1 cellular context compared by ENCODE assay signal in the genomic region with DNA sequence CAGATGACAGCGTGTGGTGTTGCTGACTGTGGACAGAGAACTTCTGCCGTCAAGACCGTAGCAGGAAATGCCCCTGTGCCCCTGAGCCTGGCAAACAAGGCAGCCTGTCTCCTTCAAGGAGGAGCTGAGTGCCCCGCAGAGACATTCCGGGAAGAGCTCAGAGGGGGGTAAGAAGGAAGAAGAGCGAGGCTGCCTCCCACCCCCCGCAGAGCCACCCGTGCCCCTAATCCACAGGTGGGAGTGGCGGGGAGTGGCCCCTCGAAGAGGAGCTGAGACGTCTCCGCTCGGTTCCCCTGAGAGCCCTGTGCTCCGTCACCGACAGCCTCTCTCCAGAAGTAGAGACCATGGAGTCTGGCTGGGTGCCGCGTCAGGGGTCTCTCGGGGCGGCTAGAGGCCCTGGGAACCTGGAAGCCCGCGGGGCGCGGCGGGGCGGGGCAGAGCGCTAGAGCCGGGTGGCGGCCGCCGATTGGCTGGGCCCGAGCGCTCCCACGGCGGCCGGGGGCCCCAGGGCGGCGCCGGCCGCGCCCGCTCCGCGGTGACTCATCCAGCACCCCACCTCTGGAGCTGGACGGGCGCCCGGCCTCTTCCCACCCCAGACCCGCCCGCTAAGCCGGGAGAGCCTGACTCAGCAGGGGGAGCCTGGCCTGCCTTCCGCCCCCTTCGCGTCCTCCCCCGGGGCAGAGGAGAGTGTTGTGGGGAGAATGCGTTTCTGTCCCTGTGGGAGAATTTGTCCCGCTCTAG.
TF ChIP-seq lines count a peak whose summit lies in the region.

No MANE protein-coding gene starts in this region.

TF ChIP-seq in HepG2, 621 proteins besides CTCF, POLR2A, EP300 and RAD21 (continued from another document):
- 0 out of 2 replicates have a peak, but pooled peaks have one; percentile 17 for TF ChIP-seq RBFOX2 (IDR thresholded peaks at IDR 0.05; ENCODE audit: low read depth, low read length)
- TF ChIP-seq ZNF761 (CRISPR knock-in tag; conservative IDR thresholded peaks at IDR 0.05): no peak
- TF ChIP-seq ZNF800 (CRISPR knock-in tag; IDR thresholded peaks at IDR 0.05): no peak
- no peak for TF ChIP-seq TOE1 (CRISPR knock-in tag; IDR thresholded peaks at IDR 0.05)
- TF ChIP-seq ZNF30 (CRISPR knock-in tag; IDR thresholded peaks at IDR 0.05): no peak
- TF ChIP-seq, protein P1, sequence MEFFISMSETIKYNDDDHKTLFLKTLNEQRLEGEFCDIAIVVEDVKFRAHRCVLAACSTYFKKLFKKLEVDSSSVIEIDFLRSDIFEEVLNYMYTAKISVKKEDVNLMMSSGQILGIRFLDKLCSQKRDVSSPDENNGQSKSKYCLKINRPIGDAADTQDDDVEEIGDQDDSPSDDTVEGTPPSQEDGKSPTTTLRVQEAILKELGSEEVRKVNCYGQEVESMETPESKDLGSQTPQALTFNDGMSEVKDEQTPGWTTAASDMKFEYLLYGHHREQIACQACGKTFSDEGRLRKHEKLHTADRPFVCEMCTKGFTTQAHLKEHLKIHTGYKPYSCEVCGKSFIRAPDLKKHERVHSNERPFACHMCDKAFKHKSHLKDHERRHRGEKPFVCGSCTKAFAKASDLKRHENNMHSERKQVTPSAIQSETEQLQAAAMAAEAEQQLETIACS (CRISPR knock-in tag; IDR thresholded peaks at IDR 0.05): no peak
- TF ChIP-seq, protein P2, sequence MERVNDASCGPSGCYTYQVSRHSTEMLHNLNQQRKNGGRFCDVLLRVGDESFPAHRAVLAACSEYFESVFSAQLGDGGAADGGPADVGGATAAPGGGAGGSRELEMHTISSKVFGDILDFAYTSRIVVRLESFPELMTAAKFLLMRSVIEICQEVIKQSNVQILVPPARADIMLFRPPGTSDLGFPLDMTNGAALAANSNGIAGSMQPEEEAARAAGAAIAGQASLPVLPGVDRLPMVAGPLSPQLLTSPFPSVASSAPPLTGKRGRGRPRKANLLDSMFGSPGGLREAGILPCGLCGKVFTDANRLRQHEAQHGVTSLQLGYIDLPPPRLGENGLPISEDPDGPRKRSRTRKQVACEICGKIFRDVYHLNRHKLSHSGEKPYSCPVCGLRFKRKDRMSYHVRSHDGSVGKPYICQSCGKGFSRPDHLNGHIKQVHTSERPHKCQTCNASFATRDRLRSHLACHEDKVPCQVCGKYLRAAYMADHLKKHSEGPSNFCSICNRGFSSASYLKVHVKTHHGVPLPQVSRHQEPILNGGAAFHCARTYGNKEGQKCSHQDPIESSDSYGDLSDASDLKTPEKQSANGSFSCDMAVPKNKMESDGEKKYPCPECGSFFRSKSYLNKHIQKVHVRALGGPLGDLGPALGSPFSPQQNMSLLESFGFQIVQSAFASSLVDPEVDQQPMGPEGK (CRISPR knock-in tag; IDR thresholded peaks at IDR 0.05): peak; percentile 41; the same call in 1 of the 2 replicates
- TF ChIP-seq ZNF674 (CRISPR knock-in tag; IDR thresholded peaks at IDR 0.05; ENCODE audit: low read depth): no peak
- no peak for TF ChIP-seq AKAP8 (CRISPR knock-in tag; IDR thresholded peaks at IDR 0.05)
- TF ChIP-seq U2AF2 (IDR thresholded peaks at IDR 0.05; ENCODE audit: low read depth, low read length): no peak
- no peak for TF ChIP-seq ATM (IDR thresholded peaks at IDR 0.05; ENCODE audit: borderline replicate concordance)
- TF ChIP-seq FOSL2 (CRISPR knock-in tag; IDR thresholded peaks at IDR 0.05): peak; percentile 88
- no peak for TF ChIP-seq ZFP36L2 (CRISPR knock-in tag; IDR thresholded peaks at IDR 0.05)
- TF ChIP-seq ZNF83 (CRISPR knock-in tag; IDR thresholded peaks at IDR 0.05; ENCODE audit: borderline replicate concordance): no peak
- TF ChIP-seq PCBP1 (IDR thresholded peaks at IDR 0.05; ENCODE audit: borderline replicate concordance, low read depth, low read length): no peak
- TF ChIP-seq, protein P3, sequence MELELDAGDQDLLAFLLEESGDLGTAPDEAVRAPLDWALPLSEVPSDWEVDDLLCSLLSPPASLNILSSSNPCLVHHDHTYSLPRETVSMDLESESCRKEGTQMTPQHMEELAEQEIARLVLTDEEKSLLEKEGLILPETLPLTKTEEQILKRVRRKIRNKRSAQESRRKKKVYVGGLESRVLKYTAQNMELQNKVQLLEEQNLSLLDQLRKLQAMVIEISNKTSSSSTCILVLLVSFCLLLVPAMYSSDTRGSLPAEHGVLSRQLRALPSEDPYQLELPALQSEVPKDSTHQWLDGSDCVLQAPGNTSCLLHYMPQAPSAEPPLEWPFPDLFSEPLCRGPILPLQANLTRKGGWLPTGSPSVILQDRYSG (CRISPR knock-in tag; IDR thresholded peaks at IDR 0.05): no peak
- no peak for TF ChIP-seq ZNF235 (CRISPR knock-in tag; IDR thresholded peaks at IDR 0.05; ENCODE audit: borderline replicate concordance)
- TF ChIP-seq, protein P4, sequence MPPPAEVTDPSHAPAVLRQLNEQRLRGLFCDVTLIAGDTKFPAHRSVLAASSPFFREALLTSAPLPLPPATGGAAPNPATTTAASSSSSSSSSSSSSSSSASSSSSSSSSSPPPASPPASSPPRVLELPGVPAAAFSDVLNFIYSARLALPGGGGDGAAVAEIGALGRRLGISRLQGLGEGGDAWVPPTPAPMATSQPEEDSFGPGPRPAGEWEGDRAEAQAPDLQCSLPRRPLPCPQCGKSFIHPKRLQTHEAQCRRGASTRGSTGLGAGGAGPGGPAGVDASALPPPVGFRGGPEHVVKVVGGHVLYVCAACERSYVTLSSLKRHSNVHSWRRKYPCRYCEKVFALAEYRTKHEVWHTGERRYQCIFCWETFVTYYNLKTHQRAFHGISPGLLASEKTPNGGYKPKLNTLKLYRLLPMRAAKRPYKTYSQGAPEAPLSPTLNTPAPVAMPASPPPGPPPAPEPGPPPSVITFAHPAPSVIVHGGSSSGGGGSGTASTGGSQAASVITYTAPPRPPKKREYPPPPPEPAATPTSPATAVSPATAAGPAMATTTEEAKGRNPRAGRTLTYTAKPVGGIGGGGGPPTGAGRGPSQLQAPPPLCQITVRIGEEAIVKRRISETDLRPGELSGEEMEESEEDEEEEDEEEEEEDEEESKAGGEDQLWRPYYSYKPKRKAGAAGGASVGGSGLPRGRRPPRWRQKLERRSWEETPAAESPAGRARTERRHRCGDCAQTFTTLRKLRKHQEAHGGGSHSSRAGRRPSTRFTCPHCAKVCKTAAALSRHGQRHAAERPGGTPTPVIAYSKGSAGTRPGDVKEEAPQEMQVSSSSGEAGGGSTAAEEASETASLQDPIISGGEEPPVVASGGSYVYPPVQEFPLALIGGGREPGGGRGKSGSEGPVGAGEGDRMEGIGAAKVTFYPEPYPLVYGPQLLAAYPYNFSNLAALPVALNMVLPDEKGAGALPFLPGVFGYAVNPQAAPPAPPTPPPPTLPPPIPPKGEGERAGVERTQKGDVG (CRISPR knock-in tag; IDR thresholded peaks at IDR 0.05; ENCODE audit: borderline replicate concordance): no peak
- TF ChIP-seq ZNF224 (CRISPR knock-in tag; IDR thresholded peaks at IDR 0.05): no peak
- no peak for TF ChIP-seq HNRNPUL1 (IDR thresholded peaks at IDR 0.05; ENCODE audit: low read depth, low read length)
- no peak for TF ChIP-seq MEF2D (CRISPR knock-in tag; IDR thresholded peaks at IDR 0.05)
- TF ChIP-seq ZBTB8A (CRISPR knock-in tag; IDR thresholded peaks at IDR 0.05; ENCODE audit: borderline replicate concordance, low read depth): no peak
- no peak for TF ChIP-seq REST (IDR thresholded peaks at IDR 0.05; ENCODE audit: borderline replicate concordance in 1 of 2, low read depth in 1 of 2, low read length in 2 of 2)
- TF ChIP-seq MAFG (CRISPR knock-in tag; IDR thresholded peaks at IDR 0.05): no peak
- no peak for TF ChIP-seq SETDB1 (CRISPR knock-in tag; IDR thresholded peaks at IDR 0.05; ENCODE audit: borderline replicate concordance)
- no peak for TF ChIP-seq RFX3 (CRISPR knock-in tag; IDR thresholded peaks at IDR 0.05)
- TF ChIP-seq ZBTB44 (CRISPR knock-in tag; IDR thresholded peaks at IDR 0.05): no peak
- TF ChIP-seq ZEB1 (IDR thresholded peaks at IDR 0.05; ENCODE audit: insufficient replicate concordance, low read depth): no peak
- TF ChIP-seq YEATS2 (CRISPR knock-in tag; IDR thresholded peaks at IDR 0.05; ENCODE audit: borderline replicate concordance): no peak
- no peak for TF ChIP-seq STAG1 (CRISPR knock-in tag; IDR thresholded peaks at IDR 0.05)
- TF ChIP-seq TP53 (CRISPR knock-in tag; conservative IDR thresholded peaks at IDR 0.05): no peak
- no peak for TF ChIP-seq ZNF570 (CRISPR knock-in tag; IDR thresholded peaks at IDR 0.05; ENCODE audit: borderline replicate concordance)
- TF ChIP-seq, protein P5, sequence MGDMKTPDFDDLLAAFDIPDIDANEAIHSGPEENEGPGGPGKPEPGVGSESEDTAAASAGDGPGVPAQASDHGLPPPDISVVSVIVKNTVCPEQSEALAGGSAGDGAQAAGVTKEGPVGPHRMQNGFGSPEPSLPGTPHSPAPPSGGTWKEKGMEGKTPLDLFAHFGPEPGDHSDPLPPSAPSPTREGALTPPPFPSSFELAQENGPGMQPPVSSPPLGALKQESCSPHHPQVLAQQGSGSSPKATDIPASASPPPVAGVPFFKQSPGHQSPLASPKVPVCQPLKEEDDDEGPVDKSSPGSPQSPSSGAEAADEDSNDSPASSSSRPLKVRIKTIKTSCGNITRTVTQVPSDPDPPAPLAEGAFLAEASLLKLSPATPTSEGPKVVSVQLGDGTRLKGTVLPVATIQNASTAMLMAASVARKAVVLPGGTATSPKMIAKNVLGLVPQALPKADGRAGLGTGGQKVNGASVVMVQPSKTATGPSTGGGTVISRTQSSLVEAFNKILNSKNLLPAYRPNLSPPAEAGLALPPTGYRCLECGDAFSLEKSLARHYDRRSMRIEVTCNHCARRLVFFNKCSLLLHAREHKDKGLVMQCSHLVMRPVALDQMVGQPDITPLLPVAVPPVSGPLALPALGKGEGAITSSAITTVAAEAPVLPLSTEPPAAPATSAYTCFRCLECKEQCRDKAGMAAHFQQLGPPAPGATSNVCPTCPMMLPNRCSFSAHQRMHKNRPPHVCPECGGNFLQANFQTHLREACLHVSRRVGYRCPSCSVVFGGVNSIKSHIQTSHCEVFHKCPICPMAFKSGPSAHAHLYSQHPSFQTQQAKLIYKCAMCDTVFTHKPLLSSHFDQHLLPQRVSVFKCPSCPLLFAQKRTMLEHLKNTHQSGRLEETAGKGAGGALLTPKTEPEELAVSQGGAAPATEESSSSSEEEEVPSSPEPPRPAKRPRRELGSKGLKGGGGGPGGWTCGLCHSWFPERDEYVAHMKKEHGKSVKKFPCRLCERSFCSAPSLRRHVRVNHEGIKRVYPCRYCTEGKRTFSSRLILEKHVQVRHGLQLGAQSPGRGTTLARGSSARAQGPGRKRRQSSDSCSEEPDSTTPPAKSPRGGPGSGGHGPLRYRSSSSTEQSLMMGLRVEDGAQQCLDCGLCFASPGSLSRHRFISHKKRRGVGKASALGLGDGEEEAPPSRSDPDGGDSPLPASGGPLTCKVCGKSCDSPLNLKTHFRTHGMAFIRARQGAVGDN (CRISPR knock-in tag; IDR thresholded peaks at IDR 0.05): peak; percentile 20; the same call in 1 of the 2 replicates
- TF ChIP-seq, protein P6, sequence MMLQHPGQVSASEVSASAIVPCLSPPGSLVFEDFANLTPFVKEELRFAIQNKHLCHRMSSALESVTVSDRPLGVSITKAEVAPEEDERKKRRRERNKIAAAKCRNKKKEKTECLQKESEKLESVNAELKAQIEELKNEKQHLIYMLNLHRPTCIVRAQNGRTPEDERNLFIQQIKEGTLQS (CRISPR knock-in tag; IDR thresholded peaks at IDR 0.05): peak; percentile 68; the same call in 1 of the 2 replicates
- no peak for TF ChIP-seq KLF15 (CRISPR knock-in tag; IDR thresholded peaks at IDR 0.05; ENCODE audit: borderline replicate concordance)
